ENCODE assay signal across 26 cellular contexts in the genomic region with DNA sequence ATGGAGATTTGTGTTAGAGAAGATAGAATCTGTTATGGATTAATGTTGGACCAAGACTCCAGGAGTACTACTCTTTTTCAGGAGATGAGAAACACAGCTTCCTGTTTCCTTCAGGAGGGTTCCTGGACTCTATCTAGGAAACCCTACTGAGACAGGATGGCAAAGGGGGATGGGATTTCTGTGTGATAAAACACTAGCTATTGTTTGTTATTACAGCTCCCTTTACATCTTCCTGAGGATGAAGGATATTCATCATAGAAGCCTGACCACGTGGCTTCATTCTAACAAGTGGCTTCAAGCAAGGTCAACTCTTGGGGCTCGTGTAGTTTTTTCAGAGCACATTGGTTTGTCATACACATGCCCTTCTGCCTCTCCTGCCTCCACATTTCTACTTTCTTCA.
"Had no signal": no experiment of that assay in that cellular context is flagged by ENCODE, and none has a peak within 500 bp of the region (broad histone marks: within the 10 kb centered on the region; RNA-seq: fewer than 3 reads in every experiment).

No MANE protein-coding gene starts in this region.

- FAIRE-seq: astrocyte, colon had no signal

- H3K36me3 ChIP-seq: neutrophil, ovary, tibial artery had no signal

- H3K36me3 Mint-ChIP-seq: memory B cell had no signal

- H3K9me3 Mint-ChIP-seq: activated naive CD4-positive, alpha-beta T cell treated with anti-CD3 and anti-CD28 coated beads, Interleukin-2, amount 50 U/mL, for 24 hours; central memory CD8-positive, alpha-beta T cell; endodermal cell; memory B cell; nephron; stimulated activated naive CD8-positive, alpha-beta T cell treated with anti-CD3 and anti-CD28 coated beads, Interleukin-15, amount 100 ng/mL, for 72 hours had no signal

- H3K27me3 ChIP-seq: foreskin keratinocyte, neutrophil, ovary, tibial artery had no signal

- H3K4me1 ChIP-seq: foreskin keratinocyte, psoas muscle had no signal

- H3K4me3 ChIP-seq: ovary, psoas muscle, skin epidermis, tibial artery had no signal

- H3K27ac ChIP-seq: foreskin keratinocyte, neutrophil, ovary, psoas muscle, tibial artery had no signal

- H3K9me3 ChIP-seq: neutrophil, ovary, psoas muscle, tibial artery had no signal

- DNase-seq: activated CD4-positive, alpha-beta T cell treated with anti-CD3 and anti-CD28 coated beads for 1 hour; activated CD4-positive, alpha-beta T cell treated with anti-CD3 and anti-CD28 coated beads, Interleukin-2, amount 50 U/mL, for 1 hour; activated CD8-positive, alpha-beta T cell treated with anti-CD3 and anti-CD28 coated beads, Interleukin-2, amount 10 ng/mL, durations not matched to agents 7 days and 5 days; activated gamma-delta T cell treated with Interleukin-2 at 50 U/mL for 16 hours; activated T-cell treated with anti-CD3 and anti-CD28 coated beads, Interleukin-2, amount 50 U/mL, for 1 hour; endodermal cell; foreskin keratinocyte; glutamatergic neuron; hippocampal formation; kidney glomerular epithelial cell; left ventricle myocardium superior; ovary; psoas muscle; right cardiac atrium; stimulated activated CD4-positive, alpha-beta T cell treated with anti-CD3 and anti-CD28 coated beads, Interleukin-1b, Interleukin-23, amount 100 ng/mL, for 48 hours; stimulated activated naive CD8-positive, alpha-beta T cell treated with anti-CD3 and anti-CD28 coated beads, Interleukin-15, amount 100 ng/mL, for 72 hours; T-helper 9 cell; tibial artery had no signal

- ATAC-seq: activated CD8-positive, alpha-beta T cell treated with anti-CD3 and anti-CD28 coated beads, Interleukin-2, amount 10 ng/mL, durations not matched to agents 7 days and 5 days; foreskin keratinocyte; left ventricle myocardium superior; psoas muscle; stimulated activated naive CD8-positive, alpha-beta T cell treated with anti-CD3 and anti-CD28 coated beads, Interleukin-15, amount 100 ng/mL, for 72 hours had no signal

- H3K27ac Mint-ChIP-seq: activated CD8-positive, alpha-beta T cell treated with anti-CD3 and anti-CD28 coated beads, Interleukin-2, amount 10 ng/mL, durations not matched to agents 7 days and 5 days; activated naive CD4-positive, alpha-beta T cell treated with anti-CD3 and anti-CD28 coated beads, Interleukin-2, amount 50 U/mL, for 24 hours; endodermal cell; memory B cell; stimulated activated naive CD8-positive, alpha-beta T cell treated with anti-CD3 and anti-CD28 coated beads, Interleukin-15, amount 100 ng/mL, for 72 hours had no signal
